ENCODE assay signal across 29 cellular contexts in genomic region chr11:80281194-80281593, GRCh38.
"Had no signal": no experiment of that assay in that cellular context is flagged by ENCODE, and none has a peak within 500 bp of the region (broad histone marks: within the 10 kb centered on the region; RNA-seq: fewer than 3 reads in every experiment).

No MANE protein-coding gene starts in this region.

- ATAC-seq: activated CD4-positive, alpha-beta T cell treated with anti-CD3 and anti-CD28 coated beads for 36 hours; effector memory CD8-positive, alpha-beta T cell; mucosa of descending colon; natural killer cell treated with Interleukin-12 subunit alpha and Interleukin-12 subunit beta and Interleukin-15 and Interleukin-18, amount 100 ng/mL, for 72 hours; stimulated activated effector memory CD8-positive, alpha-beta T cell treated with anti-CD3 and anti-CD28 coated beads, Interleukin-12 subunit alpha, Interleukin-12 subunit beta, amount 100 ng/mL, for 72 hours had no signal

- H3K4me3 ChIP-seq: left ventricle myocardium inferior, mucosa of descending colon, skin epidermis, thoracic aorta had no signal

- H3K4me3 Mint-ChIP-seq: activated B cell treated with CpG ODN at 0.5 μM for 24 hours; activated CD4-positive, alpha-beta T cell treated with anti-CD3 and anti-CD28 coated beads for 36 hours; activated naive CD4-positive, alpha-beta T cell treated with anti-CD3 and anti-CD28 coated beads for 36 hours; activated naive CD8-positive, alpha-beta T cell treated with anti-CD3 and anti-CD28 coated beads for 36 hours; effector memory CD8-positive, alpha-beta T cell; natural killer cell treated with Interleukin-12 subunit alpha and Interleukin-12 subunit beta and Interleukin-15 and Interleukin-18, amount 100 ng/mL, for 72 hours; stimulated activated effector memory CD8-positive, alpha-beta T cell treated with anti-CD3 and anti-CD28 coated beads, Interleukin-12 subunit alpha, Interleukin-12 subunit beta, amount 100 ng/mL, for 72 hours; stimulated activated naive CD8-positive, alpha-beta T cell treated with anti-CD3 and anti-CD28 coated beads, Interleukin-15, Interleukin-2, amounts not matched to agents 100 ng/mL and 50 ng/mL, for 24 hours; T-helper 1 cell treated with Interleukin-12 subunit alpha and Interleukin-12 subunit beta and Interleukin-4 antibody, amounts not matched to agents 30 μg/mL and 1 μg/mL, for 36 hours had no signal

- H3K27me3 Mint-ChIP-seq: activated B cell treated with CpG ODN at 0.5 μM for 24 hours; activated CD4-positive, alpha-beta T cell treated with anti-CD3 and anti-CD28 coated beads for 36 hours; activated naive CD8-positive, alpha-beta T cell treated with anti-CD3 and anti-CD28 coated beads for 36 hours; effector memory CD8-positive, alpha-beta T cell; natural killer cell treated with Interleukin-12 subunit alpha and Interleukin-12 subunit beta and Interleukin-15 and Interleukin-18, amount 100 ng/mL, for 72 hours; progenitor cell of endocrine pancreas; stimulated activated naive CD8-positive, alpha-beta T cell treated with anti-CD3 and anti-CD28 coated beads, Interleukin-15, Interleukin-2, amounts not matched to agents 100 ng/mL and 50 ng/mL, for 24 hours had no signal

- H3K27ac Mint-ChIP-seq: activated B cell treated with CpG ODN at 0.5 μM for 24 hours; activated CD4-positive, alpha-beta T cell treated with anti-CD3 and anti-CD28 coated beads for 36 hours; activated naive CD4-positive, alpha-beta T cell treated with anti-CD3 and anti-CD28 coated beads for 36 hours; activated naive CD8-positive, alpha-beta T cell treated with anti-CD3 and anti-CD28 coated beads for 36 hours; effector memory CD8-positive, alpha-beta T cell; natural killer cell treated with Interleukin-12 subunit alpha and Interleukin-12 subunit beta and Interleukin-15 and Interleukin-18, amount 100 ng/mL, for 72 hours; progenitor cell of endocrine pancreas; stimulated activated effector memory CD8-positive, alpha-beta T cell treated with anti-CD3 and anti-CD28 coated beads, Interleukin-12 subunit alpha, Interleukin-12 subunit beta, amount 100 ng/mL, for 72 hours; stimulated activated naive CD8-positive, alpha-beta T cell treated with anti-CD3 and anti-CD28 coated beads, Interleukin-15, Interleukin-2, amounts not matched to agents 100 ng/mL and 50 ng/mL, for 24 hours; T-helper 1 cell treated with Interleukin-12 subunit alpha and Interleukin-12 subunit beta and Interleukin-4 antibody, amounts not matched to agents 30 μg/mL and 1 μg/mL, for 36 hours had no signal

- H3K4me1 ChIP-seq: left ventricle myocardium inferior had no signal

- H3K36me3 Mint-ChIP-seq: activated naive CD8-positive, alpha-beta T cell treated with anti-CD3 and anti-CD28 coated beads for 36 hours; natural killer cell treated with Interleukin-12 subunit alpha and Interleukin-12 subunit beta and Interleukin-15 and Interleukin-18, amount 100 ng/mL, for 72 hours; stimulated activated effector memory CD8-positive, alpha-beta T cell treated with anti-CD3 and anti-CD28 coated beads, Interleukin-12 subunit alpha, Interleukin-12 subunit beta, amount 100 ng/mL, for 72 hours had no signal

- FAIRE-seq: astrocyte, frontal cortex, islet of Langerhans had no signal

- H3K36me3 ChIP-seq: brain microvascular endothelial cell, left ventricle myocardium inferior, thoracic aorta had no signal

- H3K9me3 Mint-ChIP-seq: activated B cell treated with CpG ODN at 0.5 μM for 24 hours had no signal

- DNase-seq: activated B cell treated with CpG ODN at 0.5 μM for 24 hours; activated CD4-positive, alpha-beta T cell treated with anti-CD3 and anti-CD28 coated beads for 36 hours; activated CD4-positive, alpha-beta T cell treated with anti-CD3 and anti-CD28 coated beads, Interleukin-2, amount 50 U/mL, for 4 hours; activated effector memory CD4-positive, alpha-beta T cell treated with Interleukin-2 at 50 U/mL for 16 hours; activated naive CD4-positive, alpha-beta T cell treated with anti-CD3 and anti-CD28 coated beads for 36 hours; activated naive CD8-positive, alpha-beta T cell treated with anti-CD3 and anti-CD28 coated beads for 36 hours; activated T-cell treated with anti-CD3 and anti-CD28 coated beads for 4 hours; amniotic stem cell; brain microvascular endothelial cell; caudate nucleus; cortex of kidney; effector memory CD8-positive, alpha-beta T cell; mucosa of descending colon; retina; stimulated activated CD4-positive, alpha-beta T cell treated with anti-CD3 and anti-CD28 coated beads, Interleukin-4, amount 100 ng/mL, for 24 hours; SW 1271; T-helper 9 cell; trophoblast cell had no signal

- H3K27ac ChIP-seq: brain microvascular endothelial cell, left ventricle myocardium inferior, skin epidermis, thoracic aorta had no signal

- H3K27me3 ChIP-seq: brain microvascular endothelial cell had no signal

- H3K9me3 ChIP-seq: left ventricle myocardium inferior, mucosa of descending colon, thoracic aorta had no signal

- H3K4me1 Mint-ChIP-seq: activated B cell treated with CpG ODN at 0.5 μM for 24 hours; activated CD4-positive, alpha-beta T cell treated with anti-CD3 and anti-CD28 coated beads for 36 hours; activated naive CD8-positive, alpha-beta T cell treated with anti-CD3 and anti-CD28 coated beads for 36 hours; stimulated activated effector memory CD8-positive, alpha-beta T cell treated with anti-CD3 and anti-CD28 coated beads, Interleukin-12 subunit alpha, Interleukin-12 subunit beta, amount 100 ng/mL, for 72 hours had no signal
